In the genomic region with DNA sequence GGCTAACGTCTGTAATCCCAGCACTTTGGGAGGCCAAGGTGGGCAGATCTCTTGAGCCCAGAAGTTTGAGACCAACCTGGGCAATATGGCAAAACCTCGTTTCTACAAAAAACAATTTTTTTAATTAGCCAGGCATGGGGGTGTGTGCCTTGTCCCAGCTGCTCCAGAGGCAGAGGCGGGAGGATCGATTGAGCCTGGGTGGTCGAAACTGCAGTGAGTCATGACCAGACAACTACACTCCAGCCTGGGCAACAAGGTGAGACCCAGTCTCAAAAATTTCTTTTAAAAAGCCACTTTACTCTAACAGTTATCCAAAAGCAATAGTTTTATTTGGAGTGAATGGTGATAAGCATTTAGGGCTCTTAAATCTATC, we compare ENCODE assay signal across 16 cellular contexts. TPM values are rescaled to one million over a fixed set of nuclear protein-coding genes. Genes with fewer than 3 reads are reported as not detected.
DNase-seq lines count a peak whose midpoint lies in the region; ATAC-seq and TF ChIP-seq lines count a peak whose summit lies in the region.
"Had no signal": no experiment of that assay in that cellular context is flagged by ENCODE, and none has a peak within 500 bp of the region (broad histone marks: within the 10 kb centered on the region; RNA-seq: fewer than 3 reads in every experiment).

No MANE protein-coding gene starts in this region.

- no peaks in the 10 kb centered on the region for H3K27me3 Mint-ChIP-seq in activated naive CD4-positive, alpha-beta T cell treated with anti-CD3 and anti-CD28 coated beads for 36 hours (ENCODE audit: low read depth)
- H3K27me3 Mint-ChIP-seq in T-helper 17 cell (no peaks in the 10 kb centered on the region), endodermal cell (ENCODE audit: insufficient read depth) (no peaks in the 10 kb centered on the region)
- H3K27me3 Mint-ChIP-seq: dendritic cell treated with granulocyte-macrophage colony-stimulating factor and Interleukin-4, amounts not matched to agents 40 ng/mL and 50 ng/mL, for 4 days; stimulated activated naive B cell treated with anti-CD40 and anti-IgM and Interleukin-4, amounts not matched to agents 10 μg/mL and 1 μg/mL and 100 μg/mL, for 72 hours had no signal

- CTCF ChIA-PET in activated naive CD4-positive, alpha-beta T cell treated with anti-CD3 and anti-CD28 coated beads for 36 hours (lab: Charles Lee) = interaction anchor here (0.8 kb wide), 1 partner anchor 101 kb away, joined by 3 read pairs; no protein-coding TSS in a partner anchor

- H3K4me3 Mint-ChIP-seq in activated naive CD4-positive, alpha-beta T cell treated with anti-CD3 and anti-CD28 coated beads for 36 hours = no peak overlapping the region
- H3K4me3 Mint-ChIP-seq in T-helper 17 cell = no peak overlapping the region
- no peak overlapping the region for H3K4me3 Mint-ChIP-seq in endodermal cell
- H3K4me3 Mint-ChIP-seq: dendritic cell treated with granulocyte-macrophage colony-stimulating factor and Interleukin-4, amounts not matched to agents 40 ng/mL and 50 ng/mL, for 4 days; stimulated activated naive B cell treated with anti-CD40 and anti-IgM and Interleukin-4, amounts not matched to agents 10 μg/mL and 1 μg/mL and 100 μg/mL, for 72 hours had no signal

- intact Hi-C loops in activated naive CD4-positive, alpha-beta T cell treated with anti-CD3 and anti-CD28 coated beads for 36 hours (cut with micrococcal nuclease) = no loop called here

- no peak for DNase-seq in activated naive CD4-positive, alpha-beta T cell treated with anti-CD3 and anti-CD28 coated beads for 36 hours
- DNase-seq in activated naive CD4-positive, alpha-beta T cell treated with anti-CD3 and anti-CD28 coated beads, Interleukin-2, amount 50 U/mL, for 16 hours = no peak
- DNase-seq in ELF-1 (ENCODE audit: low read depth, low spot score) (peak; percentile 44), T-helper 17 cell (no peak), endodermal cell (no peak), KG1 (lab: John Stamatoyannopoulos, UW) (no peak), NCI-H226 (no peak), NCI-H2227 (lab: John Stamatoyannopoulos, UW; ENCODE audit: unreplicated experiment) (no peak)
- DNase-seq: NCI-H1417; NCI-H2107; NCI-H526; right cardiac atrium; SIG-M5; stimulated activated naive B cell treated with anti-CD40 and anti-IgM and Interleukin-4, amounts not matched to agents 10 μg/mL and 1 μg/mL and 100 μg/mL, for 72 hours; thyroid gland had no signal

- ATAC-seq in T-helper 17 cell = no peak
- ATAC-seq: right cardiac atrium; stimulated activated naive B cell treated with anti-CD40 and anti-IgM and Interleukin-4, amounts not matched to agents 10 μg/mL and 1 μg/mL and 100 μg/mL, for 72 hours had no signal

- no peak overlapping the region for H3K9ac ChIP-seq in endodermal cell (ENCODE audit: extremely low read depth, low read length, poor library complexity, severe bottlenecking)

- no peaks in the 10 kb centered on the region for H3K4me1 ChIP-seq in endodermal cell (ENCODE audit: control insufficient read depth, insufficient read depth, low read length)
- H3K4me1 ChIP-seq: thyroid gland had no signal

- 94 to 98% methylated on average over 4 to 5 of the region's 5 CpGs for WGBS in endodermal cell (ENCODE audit: insufficient coverage in 1 of 2, insufficient read length in 1 of 2), 2 experiments

- peaks cover 52% of the 10 kb centered on the region for H3K36me3 Mint-ChIP-seq in activated naive CD4-positive, alpha-beta T cell treated with anti-CD3 and anti-CD28 coated beads for 36 hours (ENCODE audit: low read depth)
- H3K36me3 Mint-ChIP-seq in T-helper 17 cell (ENCODE audit: low read depth) = no peaks in the 10 kb centered on the region
- H3K36me3 Mint-ChIP-seq in endodermal cell (ENCODE audit: low read depth) = peaks cover 56% of the 10 kb centered on the region

- H3K27ac Mint-ChIP-seq in activated naive CD4-positive, alpha-beta T cell treated with anti-CD3 and anti-CD28 coated beads for 36 hours = peak overlapping the region; percentile 36
- H3K27ac Mint-ChIP-seq in T-helper 17 cell (peak overlapping the region; percentile 93), endodermal cell (peak overlapping the region; percentile 48)
- H3K27ac Mint-ChIP-seq: dendritic cell treated with granulocyte-macrophage colony-stimulating factor and Interleukin-4, amounts not matched to agents 40 ng/mL and 50 ng/mL, for 4 days; stimulated activated naive B cell treated with anti-CD40 and anti-IgM and Interleukin-4, amounts not matched to agents 10 μg/mL and 1 μg/mL and 100 μg/mL, for 72 hours had no signal

- H3K4me1 Mint-ChIP-seq in activated naive CD4-positive, alpha-beta T cell treated with anti-CD3 and anti-CD28 coated beads for 36 hours (ENCODE audit: low read depth) = peaks cover 27% of the 10 kb centered on the region
- H3K4me1 Mint-ChIP-seq in T-helper 17 cell = peaks cover 18% of the 10 kb centered on the region
- H3K4me1 Mint-ChIP-seq in endodermal cell = peaks cover 7% of the 10 kb centered on the region

- no peaks in the 10 kb centered on the region for H3K9me3 Mint-ChIP-seq in activated naive CD4-positive, alpha-beta T cell treated with anti-CD3 and anti-CD28 coated beads for 36 hours
- H3K9me3 Mint-ChIP-seq in endodermal cell = no peaks in the 10 kb centered on the region
- H3K9me3 Mint-ChIP-seq: dendritic cell treated with granulocyte-macrophage colony-stimulating factor and Interleukin-4, amounts not matched to agents 40 ng/mL and 50 ng/mL, for 4 days had no signal

- no peak overlapping the region for H3K4me3 ChIP-seq in endodermal cell (ENCODE audit: low read length)
- H3K4me3 ChIP-seq: thyroid gland had no signal

- H3K27me3 ChIP-seq in endodermal cell (ENCODE audit: control insufficient read depth, insufficient read depth, low read length, poor library complexity, severe bottlenecking) = no peaks in the 10 kb centered on the region
- H3K27me3 ChIP-seq: thyroid gland had no signal

- TF ChIP-seq CTCF in endodermal cell (conservative IDR thresholded peaks at IDR 0.05) = no peak

- H3K9me3 ChIP-seq in T-helper 17 cell (ENCODE audit: control insufficient read depth, low read length, poor library complexity, severe bottlenecking) (no peaks in the 10 kb centered on the region), endodermal cell (ENCODE audit: control insufficient read depth, low read length) (no peaks in the 10 kb centered on the region)
- H3K9me3 ChIP-seq: thyroid gland had no signal

- H3K36me3 ChIP-seq in endodermal cell (ENCODE audit: control insufficient read depth, insufficient read depth, low read length) = peaks cover 91% of the 10 kb centered on the region

- H3K27ac ChIP-seq in endodermal cell (ENCODE audit: low read depth, low read length) = no peak overlapping the region
- H3K27ac ChIP-seq: thyroid gland had no signal

RNA-seq across cellular contexts. Expression of gene TRIM59, which starts 12.5 kb away (rescaled TPM):
- total RNA-seq in activated naive CD4-positive, alpha-beta T cell treated with anti-CD3 and anti-CD28 coated beads for 36 hours = 10 to 100 TPM; 25.8 TPM
- 10 to 100 TPM; 15.2 to 32.1 TPM for total RNA-seq in T-helper 17 cell
- total RNA-seq in endodermal cell = 10 to 100 TPM; 32.7 to 33.1 TPM
- polyA plus RNA-seq in endodermal cell (2013, experiment 1 of 2) = 44.2 TPM
- 43.3 TPM for polyA plus RNA-seq in endodermal cell (2013, experiment 2 of 2)

RNA-seq across cellular contexts. Expression of gene SMC4, which starts 37.6 kb away (rescaled TPM):
- 100 to 1,000 TPM; 187 to 191 TPM for total RNA-seq in activated naive CD4-positive, alpha-beta T cell treated with anti-CD3 and anti-CD28 coated beads for 36 hours
- 10 to 100 TPM; 61.1 to 77.8 TPM for total RNA-seq in T-helper 17 cell
- 100 to 1,000 TPM in 1 of 2 donors, 10 to 100 TPM in 1; 97.5 to 139 TPM for total RNA-seq in endodermal cell
- polyA plus RNA-seq in endodermal cell (2013, experiment 1 of 2) = 180 TPM
- 174 TPM for polyA plus RNA-seq in endodermal cell (2013, experiment 2 of 2)

RNA-seq across cellular contexts. Expression of gene IFT80, which starts 38.0 kb away (rescaled TPM):
- 1 to 10 TPM; 9.3 to 9.9 TPM for total RNA-seq in activated naive CD4-positive, alpha-beta T cell treated with anti-CD3 and anti-CD28 coated beads for 36 hours
- total RNA-seq in T-helper 17 cell = 10 to 100 TPM; 24.6 to 26.1 TPM
- 10 to 100 TPM; 35.0 to 40.6 TPM for total RNA-seq in endodermal cell
- polyA plus RNA-seq in endodermal cell (2013, experiment 1 of 2) = 39.7 TPM
- 39.5 TPM for polyA plus RNA-seq in endodermal cell (2013, experiment 2 of 2)

Comparison
In these comparisons a context has a peak if more than half of its experiments do, and no peak if none do; other contexts are left out.
1. H3K27ac Mint-ChIP-seq: peak in every context shown above with its lines; median percentile 93 in T-helper 17 cell; 48 in endodermal cell; 36 in activated naive CD4-positive, alpha-beta T cell treated with anti-CD3 and anti-CD28 coated beads for 36 hours.